ENCODE assay signal across 14 cellular contexts in genomic region chr7:128941323-128941890, GRCh38.
DNase-seq lines count a peak whose midpoint lies in the region; ATAC-seq and TF ChIP-seq lines count a peak whose summit lies in the region.
"Had no signal": no experiment of that assay in that cellular context is flagged by ENCODE, and none has a peak within 500 bp of the region (broad histone marks: within the 10 kb centered on the region; RNA-seq: fewer than 3 reads in every experiment).

No MANE protein-coding gene starts in this region.

- H2AFZ ChIP-seq in Loucy (ENCODE audit: low read length), result no peak overlapping the region

- peaks cover 82% of the 10 kb centered on the region for H3K79me2 ChIP-seq in Loucy (ENCODE audit: insufficient read depth, low read length)

- peak overlapping the region; percentile 96 for H3K27ac Mint-ChIP-seq in stimulated activated memory B cell treated with anti-CD40 and anti-IgM and Interleukin-4, amounts not matched to agents 10 μg/mL and 1 μg/mL and 100 μg/mL, for 72 hours

- H3K9me3 Mint-ChIP-seq in stimulated activated memory B cell treated with anti-CD40 and anti-IgM and Interleukin-4, amounts not matched to agents 10 μg/mL and 1 μg/mL and 100 μg/mL, for 72 hours, result no peaks in the 10 kb centered on the region

- peaks cover 27% of the 10 kb centered on the region; the same call in 1 of the 2 replicates for H3K36me3 ChIP-seq in Loucy (ENCODE audit: insufficient read depth, low read length)
- no peaks in the 10 kb centered on the region for H3K36me3 ChIP-seq in effector memory CD4-positive, alpha-beta T cell (ENCODE audit: control insufficient read depth, insufficient read depth, low read length)

- H4K20me1 ChIP-seq in Loucy (ENCODE audit: insufficient read depth, low read length, poor library complexity, severe bottlenecking), result peaks cover 11% of the 10 kb centered on the region

- peak overlapping the region; percentile 97 for H3K4me2 ChIP-seq in Loucy (ENCODE audit: low read depth, low read length, poor library complexity, severe bottlenecking)

- no peak for TF ChIP-seq CTCF in Loucy (conservative IDR thresholded peaks at IDR 0.05; ENCODE audit: low read length)

- peaks cover 45% of the 10 kb centered on the region for H3K4me1 ChIP-seq in Loucy (ENCODE audit: insufficient read depth, low read length, poor library complexity, severe bottlenecking)
- H3K4me1 ChIP-seq in effector memory CD4-positive, alpha-beta T cell (ENCODE audit: control insufficient read depth, insufficient read depth, low read length, poor library complexity, severe bottlenecking), result peaks cover 29% of the 10 kb centered on the region

- H3K9ac ChIP-seq in Loucy (ENCODE audit: low read depth, low read length, poor library complexity, severe bottlenecking), result peak overlapping the region; percentile 97

- H3K27ac ChIP-seq in effector memory CD4-positive, alpha-beta T cell (ENCODE audit: insufficient read depth, low read length, poor library complexity, severe bottlenecking), result peak overlapping the region; percentile 70

- peak overlapping the region; percentile 86 for H3K4me3 ChIP-seq in Loucy (ENCODE audit: low read length, poor library complexity, severe bottlenecking)
- no peak overlapping the region for H3K4me3 ChIP-seq in effector memory CD4-positive, alpha-beta T cell (ENCODE audit: insufficient read depth, low read depth, low read length, poor library complexity, severe bottlenecking)

- H3K36me3 Mint-ChIP-seq in stimulated activated memory B cell treated with anti-CD40 and anti-IgM and Interleukin-4, amounts not matched to agents 10 μg/mL and 1 μg/mL and 100 μg/mL, for 72 hours, result peaks cover 49% of the 10 kb centered on the region

- DNase-seq in activated CD8-positive, alpha-beta memory T cell treated with anti-CD3 and anti-CD28 coated beads for 24 hours, result peak; percentile 52
- DNase-seq in activated CD8-positive, alpha-beta memory T cell treated with anti-CD3 and anti-CD28 coated beads, Interleukin-2, amount 50 U/mL, for 4 hours, result no peak
- DNase-seq in effector memory CD4-positive, alpha-beta T cell, result no peak
- DNase-seq in stimulated activated CD4-positive, alpha-beta T cell treated with anti-CD3 and anti-CD28 coated beads, Interleukin-2, amount 100 ng/mL, for 48 hours, result no peak
- DNase-seq in HUDEP-2 (lab: John Stamatoyannopoulos, UW; ENCODE audit: unreplicated experiment in 76 of 76), result no peak
- DNase-seq: amniotic stem cell, DMS79, esophagus squamous epithelium, mesenchymal stem cell, NCI-H226, OCI-M1 had no signal

- no peak for ATAC-seq in stimulated activated memory B cell treated with anti-CD40 and anti-IgM and Interleukin-4, amounts not matched to agents 10 μg/mL and 1 μg/mL and 100 μg/mL, for 72 hours
- ATAC-seq in GM21737 (IDR thresholded peaks at IDR 0.05; ENCODE audit: unreplicated experiment), result no peak

- H3K4me1 Mint-ChIP-seq in stimulated activated memory B cell treated with anti-CD40 and anti-IgM and Interleukin-4, amounts not matched to agents 10 μg/mL and 1 μg/mL and 100 μg/mL, for 72 hours, result peaks cover 65% of the 10 kb centered on the region

- peaks cover 6% of the 10 kb centered on the region for H3K27me3 ChIP-seq in Loucy (ENCODE audit: insufficient read depth, low read length, poor library complexity, severe bottlenecking)
- no peaks in the 10 kb centered on the region for H3K27me3 ChIP-seq in effector memory CD4-positive, alpha-beta T cell (replicated peaks; ENCODE audit: control insufficient read depth, insufficient read depth, low read length, poor library complexity, severe bottlenecking)

- H3K9me2 ChIP-seq in Loucy (replicated peaks; ENCODE audit: low read depth, low read length), result no peaks in the 10 kb centered on the region

- peak overlapping the region; percentile 93 for H3K4me3 Mint-ChIP-seq in stimulated activated memory B cell treated with anti-CD40 and anti-IgM and Interleukin-4, amounts not matched to agents 10 μg/mL and 1 μg/mL and 100 μg/mL, for 72 hours

- H3K27me3 Mint-ChIP-seq in stimulated activated memory B cell treated with anti-CD40 and anti-IgM and Interleukin-4, amounts not matched to agents 10 μg/mL and 1 μg/mL and 100 μg/mL, for 72 hours, result no peaks in the 10 kb centered on the region

- no peaks in the 10 kb centered on the region for H3K9me3 ChIP-seq in Loucy (ENCODE audit: insufficient read depth, low read depth, low read length)
- no peaks in the 10 kb centered on the region for H3K9me3 ChIP-seq in effector memory CD4-positive, alpha-beta T cell (ENCODE audit: control insufficient read depth, low read length)
- H3K9me3 ChIP-seq: esophagus squamous epithelium had no signal

- peaks cover 7% of the 10 kb centered on the region; the same call in 1 of the 2 replicates for H3F3A ChIP-seq in Loucy (ENCODE audit: low read depth)
